Comparison of ENCODE assay signal across 18 cellular contexts in the genomic region with DNA sequence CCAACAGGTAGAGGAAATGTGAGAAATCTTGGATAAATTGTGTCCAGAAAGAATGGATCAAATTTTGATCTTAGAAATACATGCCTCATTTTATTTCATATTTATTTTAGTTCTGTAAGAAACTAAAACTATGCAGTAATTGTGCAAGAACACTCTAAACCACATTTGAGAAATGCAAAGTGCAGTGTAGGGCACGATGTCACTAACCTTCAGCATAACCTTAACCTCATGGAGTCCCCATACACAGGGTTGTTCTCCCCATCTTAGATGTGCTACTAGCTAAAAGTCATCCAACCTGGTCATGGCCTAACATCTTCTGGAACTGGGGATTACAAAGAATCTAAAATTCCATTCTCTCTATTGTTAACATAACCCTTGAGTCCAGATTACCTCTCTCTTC. TPM values are rescaled to one million over a fixed set of nuclear protein-coding genes. Genes with fewer than 3 reads are reported as not detected.
DNase-seq lines count a peak whose midpoint lies in the region; ATAC-seq and TF ChIP-seq lines count a peak whose summit lies in the region.
"Had no signal": no experiment of that assay in that cellular context is flagged by ENCODE, and none has a peak within 500 bp of the region (broad histone marks: within the 10 kb centered on the region; RNA-seq: fewer than 3 reads in every experiment).

No MANE protein-coding gene starts in this region.

- ATAC-seq in esophagus mucosa (peak; percentile 31), upper lobe of right lung (peak; percentile 22)
- ATAC-seq: left colon, natural killer cell had no signal

- no CpG with 5 or more reads among the region's 1 CpG for WGBS in mesendoderm (ENCODE audit: extremely low coverage, insufficient coverage, low lambda C conversion rate)

- H2AK5ac ChIP-seq in mesendoderm (ENCODE audit: low read length), result no peak overlapping the region

- no peak for DNase-seq in SJCRH30
- DNase-seq in upper lobe of right lung, result no peak
- DNase-seq in AG08395 (ENCODE audit: low spot score), result no peak
- no peak for DNase-seq in mesendoderm
- no peak for DNase-seq in NK-92 (lab: John Stamatoyannopoulos, UW; ENCODE audit: unreplicated experiment)
- DNase-seq: activated CD4-positive, alpha-beta T cell treated with anti-CD3 and anti-CD28 coated beads, Interleukin-2, amount 50 U/mL, for 1 hour; activated T-cell treated with anti-CD3 and anti-CD28 coated beads, Interleukin-2, amount 50 U/mL, for 24 hours; DMS79; left colon; natural killer cell; NCI-H1105 treated with DMSO at 0.1 percent for 48 hours; NK-92 treated with Interleukin-12 subunit alpha and Interleukin-12 subunit beta, amount 100 ng/mL, for 24 hours; SIG-M5; stimulated activated CD4-positive, alpha-beta T cell treated with anti-CD3 and anti-CD28 coated beads, Interleukin-4, amount 100 ng/mL, for 4 hours had no signal

- H3K9me3 ChIP-seq in SJCRH30 (replicated peaks), result 0 out of 2 replicates have a peak, but pooled peaks cover 2% of the 10 kb centered on the region
- H3K9me3 ChIP-seq in mucosa of stomach (ENCODE audit: control insufficient read depth, low read length), result no peaks in the 10 kb centered on the region
- H3K9me3 ChIP-seq in upper lobe of right lung, result no peaks in the 10 kb centered on the region
- H3K9me3 ChIP-seq: right atrium auricular region had no signal

- H3K4ac ChIP-seq in mesendoderm (ENCODE audit: low read depth, low read length), result no peak overlapping the region

- peak overlapping the region; percentile 31 for H3K27ac ChIP-seq in SJCRH30
- H3K27ac ChIP-seq in upper lobe of right lung, result peak overlapping the region; percentile 12
- no peak overlapping the region for H3K27ac ChIP-seq in mesendoderm (ENCODE audit: low read depth, low read length)
- H3K27ac ChIP-seq: C4-2B had no signal

- intact Hi-C loops in upper lobe of right lung (cut with DNase I), result no loop called here

- no peak overlapping the region for H3K56ac ChIP-seq in mesendoderm (ENCODE audit: low read length)

- H4K8ac ChIP-seq in mesendoderm (ENCODE audit: low read depth, low read length), result no peak overlapping the region

- H3K27me3 ChIP-seq in SJCRH30 (no peaks in the 10 kb centered on the region), mucosa of stomach (ENCODE audit: control insufficient read depth, insufficient read depth, low read length) (no peaks in the 10 kb centered on the region), upper lobe of right lung (no peaks in the 10 kb centered on the region), mesendoderm (ENCODE audit: insufficient read depth, low read length, poor library complexity) (no peaks in the 10 kb centered on the region)
- H3K27me3 ChIP-seq: right atrium auricular region had no signal

- no peak overlapping the region for H3K18ac ChIP-seq in mesendoderm (ENCODE audit: low read length)

- H3K9ac ChIP-seq in mucosa of stomach (ENCODE audit: low read length) (peak overlapping the region; percentile 8), mesendoderm (ENCODE audit: low read length) (no peak overlapping the region)

- H3K4me3 ChIP-seq in SJCRH30 (peak overlapping the region; percentile 26), mucosa of stomach (ENCODE audit: low read length) (no peak overlapping the region), upper lobe of right lung (no peak overlapping the region), mesendoderm (ENCODE audit: low read length) (no peak overlapping the region)
- H3K4me3 ChIP-seq: right atrium auricular region had no signal

- no peak for TF ChIP-seq CTCF in upper lobe of right lung (IDR thresholded peaks at IDR 0.05)

- no peaks in the 10 kb centered on the region for H3K79me2 ChIP-seq in mesendoderm (ENCODE audit: control insufficient read depth, insufficient read depth, low read length)

- H3K79me1 ChIP-seq in mesendoderm (ENCODE audit: low read length), result no peaks in the 10 kb centered on the region

- H2BK5ac ChIP-seq in mesendoderm (ENCODE audit: low read length), result no peak overlapping the region

- no peak overlapping the region for H4K5ac ChIP-seq in mesendoderm (ENCODE audit: low read length)

- H3K4me1 ChIP-seq in SJCRH30 (peaks cover 48% of the 10 kb centered on the region), mucosa of stomach (ENCODE audit: control insufficient read depth, insufficient read depth, low read length) (peaks cover 25% of the 10 kb centered on the region), upper lobe of right lung (no peaks in the 10 kb centered on the region), mesendoderm (ENCODE audit: control insufficient read depth, low read depth, low read length) (peaks cover 2% of the 10 kb centered on the region)

- H2BK120ac ChIP-seq in mesendoderm (ENCODE audit: low read depth, low read length), result no peak overlapping the region

- H2BK15ac ChIP-seq in mesendoderm (replicated peaks; ENCODE audit: low read depth), result no peak overlapping the region

- H3K36me3 ChIP-seq in SJCRH30 (no peaks in the 10 kb centered on the region), mucosa of stomach (ENCODE audit: control insufficient read depth, insufficient read depth, low read length) (no peaks in the 10 kb centered on the region), upper lobe of right lung (no peaks in the 10 kb centered on the region), mesendoderm (ENCODE audit: control insufficient read depth, insufficient read depth, low read length) (no peaks in the 10 kb centered on the region)
- H3K36me3 ChIP-seq: right atrium auricular region had no signal

- H3K23ac ChIP-seq in mesendoderm (ENCODE audit: low read length), result no peak overlapping the region

- H3K4me2 ChIP-seq in mesendoderm (ENCODE audit: low read length), result no peak overlapping the region

RNA-seq across cellular contexts. Expression of a gene that starts 48.4 kb away (rescaled TPM):
- 23.3 and 26.5 TPM in 2 replicates for total RNA-seq in SJCRH30 (2014; rRNA removed; shearing (Covaris generic))
- total RNA-seq in esophagus mucosa, result 4.0 TPM
- 19.8 TPM for total RNA-seq in upper lobe of right lung
- 17.7 TPM for polyA plus RNA-seq in mesendoderm (2013, experiment 1 of 2)
- 18.8 TPM for polyA plus RNA-seq in mesendoderm (2013, experiment 2 of 2)
